Comparison of ENCODE assay signal across 28 cellular contexts in the genomic region with DNA sequence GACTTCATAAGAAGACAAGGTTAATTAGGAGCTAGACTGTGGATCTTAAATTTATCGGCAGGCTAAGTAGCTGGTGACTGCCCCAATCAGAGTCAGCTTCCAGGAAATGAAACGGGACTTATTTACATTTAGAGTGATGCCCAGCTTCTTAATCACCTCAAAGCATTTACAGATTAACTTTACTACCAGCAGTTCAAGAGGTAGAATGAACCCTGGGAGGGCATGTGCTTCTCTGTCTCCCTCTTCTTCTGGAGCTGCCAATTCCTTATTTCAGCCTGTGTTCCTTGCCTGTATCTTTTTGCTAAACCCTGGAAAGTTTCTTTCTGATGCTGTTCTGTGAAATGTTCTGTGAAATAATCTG.
DNase-seq lines count a peak whose midpoint lies in the region; ATAC-seq and TF ChIP-seq lines count a peak whose summit lies in the region.
"Had no signal": no experiment of that assay in that cellular context is flagged by ENCODE, and none has a peak within 500 bp of the region (broad histone marks: within the 10 kb centered on the region; RNA-seq: fewer than 3 reads in every experiment).

No MANE protein-coding gene starts in this region.

- TF ChIP-seq CTCF in endothelial cell (IDR thresholded peaks at IDR 0.05; ENCODE audit: unreplicated experiment): no peak
- no peak for TF ChIP-seq CTCF in stomach (IDR thresholded peaks at IDR 0.05)
- no peak for TF ChIP-seq CTCF in glutamatergic neuron (IDR thresholded peaks at IDR 0.05; ENCODE audit: partially characterized antibody, unreplicated experiment)

- H3K4me1 ChIP-seq in mesodermal cell (ENCODE audit: control insufficient read depth, insufficient read depth, low read length, poor library complexity, severe bottlenecking) (peaks cover 13% of the 10 kb centered on the region), stomach (peaks cover 0 to 22% (median 7%) of the 10 kb centered on the region in 4 donors)
- H3K4me1 ChIP-seq: esophagus muscularis mucosa had no signal

- H3K4me3 Mint-ChIP-seq in endothelial cell (ENCODE audit: unreplicated experiment): no peak overlapping the region
- H3K4me3 Mint-ChIP-seq in glutamatergic neuron (ENCODE audit: unreplicated experiment): no peak overlapping the region
- H3K4me3 Mint-ChIP-seq: activated CD4-positive, alpha-beta T cell treated with anti-CD3 and anti-CD28 coated beads, Interleukin-2, amount 10 ng/mL, durations not matched to agents 24 days and 14 days; activated CD8-positive, alpha-beta memory T cell treated with anti-CD3 and anti-CD28 coated beads, Interleukin-2, amount 10 ng/mL, durations not matched to agents 7 days and 5 days; activated T-helper 1 cell treated with anti-CD3 and anti-CD28 coated beads, Interleukin-12 subunit alpha, Interleukin-12 subunit beta, Interleukin-2, Interleukin-4 antibody, amounts not matched to agents 30 ng/mL and 10 ng/mL and 1 ng/mL, durations not matched to agents 14 hours and 24 hours and 36 hours; CD8-positive, alpha-beta T cell had no signal

- H3K27ac ChIP-seq in mesodermal cell (ENCODE audit: low read depth, low read length, severe bottlenecking) (peak overlapping the region; percentile 51), stomach (peak overlapping the region in 3 of 5 donors; percentile 32 to 53 (median 46))
- H3K27ac ChIP-seq: esophagus muscularis mucosa, PC-9, tibial artery had no signal

- H3K27me3 ChIP-seq in stomach: no peaks in the 10 kb centered on the region
- H3K27me3 ChIP-seq: esophagus muscularis mucosa, tibial artery had no signal

- H3K36me3 ChIP-seq in mesodermal cell (ENCODE audit: control insufficient read depth, insufficient read depth, low read length): no peaks in the 10 kb centered on the region
- H3K36me3 ChIP-seq in stomach: no peaks in the 10 kb centered on the region
- H3K36me3 ChIP-seq: esophagus muscularis mucosa, tibial artery had no signal

- intact Hi-C loops in stomach (cut with DNase I; ENCODE audit: low total_unique reads): no loop called here

- WGBS in mesodermal cell (ENCODE audit: insufficient coverage in 2 of 2), 2 experiments: 74 to 93% methylated on average over 2 of the region's 2 CpGs
- 10 to 42% (median 29%) methylated on average over 2 of the region's 2 CpGs for WGBS in stomach, 5 donors

- H3K4me1 Mint-ChIP-seq in endothelial cell (ENCODE audit: unreplicated experiment): peaks cover 31% of the 10 kb centered on the region
- H3K4me1 Mint-ChIP-seq in glutamatergic neuron (ENCODE audit: low read depth, unreplicated experiment): peaks cover 6% of the 10 kb centered on the region
- H3K4me1 Mint-ChIP-seq: activated CD4-positive, alpha-beta T cell treated with anti-CD3 and anti-CD28 coated beads, Interleukin-2, amount 10 ng/mL, durations not matched to agents 24 days and 14 days; activated CD8-positive, alpha-beta memory T cell treated with anti-CD3 and anti-CD28 coated beads, Interleukin-2, amount 10 ng/mL, durations not matched to agents 7 days and 5 days had no signal

- no peaks in the 10 kb centered on the region for H3K9me3 Mint-ChIP-seq in endothelial cell (ENCODE audit: unreplicated experiment)
- peaks cover 2% of the 10 kb centered on the region for H3K9me3 Mint-ChIP-seq in glutamatergic neuron (ENCODE audit: unreplicated experiment)
- H3K9me3 Mint-ChIP-seq: activated CD4-positive, alpha-beta T cell treated with anti-CD3 and anti-CD28 coated beads, Interleukin-2, amount 10 ng/mL, durations not matched to agents 24 days and 14 days; activated T-helper 1 cell treated with anti-CD3 and anti-CD28 coated beads, Interleukin-12 subunit alpha, Interleukin-12 subunit beta, Interleukin-2, Interleukin-4 antibody, amounts not matched to agents 30 ng/mL and 10 ng/mL and 1 ng/mL, durations not matched to agents 14 hours and 24 hours and 36 hours had no signal

- H3K27ac Mint-ChIP-seq in endothelial cell (ENCODE audit: unreplicated experiment) (peak overlapping the region; percentile 96), glutamatergic neuron (ENCODE audit: unreplicated experiment) (no peak overlapping the region)
- H3K27ac Mint-ChIP-seq: activated CD4-positive, alpha-beta T cell treated with anti-CD3 and anti-CD28 coated beads, Interleukin-2, amount 10 ng/mL, durations not matched to agents 24 days and 14 days; activated CD8-positive, alpha-beta memory T cell treated with anti-CD3 and anti-CD28 coated beads, Interleukin-2, amount 10 ng/mL, durations not matched to agents 7 days and 5 days; activated T-helper 1 cell treated with anti-CD3 and anti-CD28 coated beads, Interleukin-12 subunit alpha, Interleukin-12 subunit beta, Interleukin-2, Interleukin-4 antibody, amounts not matched to agents 30 ng/mL and 10 ng/mL and 1 ng/mL, durations not matched to agents 14 hours and 24 hours and 36 hours; CD8-positive, alpha-beta T cell had no signal

- H3K4me3 ChIP-seq in mesodermal cell (ENCODE audit: extremely low read depth, insufficient read depth, low read length, poor library complexity, severe bottlenecking): no peak overlapping the region
- H3K4me3 ChIP-seq in stomach: no peak overlapping the region
- H3K4me3 ChIP-seq: esophagus muscularis mucosa, K562, PC-9, tibial artery had no signal

- TF ChIP-seq EP300 in stomach (IDR thresholded peaks at IDR 0.05): no peak

- H3K36me3 Mint-ChIP-seq in endothelial cell (ENCODE audit: low read depth, unreplicated experiment) (peaks cover 4% of the 10 kb centered on the region), glutamatergic neuron (ENCODE audit: unreplicated experiment) (no peaks in the 10 kb centered on the region)
- H3K36me3 Mint-ChIP-seq: activated CD8-positive, alpha-beta memory T cell treated with anti-CD3 and anti-CD28 coated beads, Interleukin-2, amount 10 ng/mL, durations not matched to agents 7 days and 5 days; CD8-positive, alpha-beta T cell had no signal

- ATAC-seq in GM21423 (IDR thresholded peaks at IDR 0.05; ENCODE audit: unreplicated experiment): no peak
- ATAC-seq: activated CD8-positive, alpha-beta memory T cell treated with anti-CD3 and anti-CD28 coated beads, Interleukin-2, amount 10 ng/mL, durations not matched to agents 7 days and 5 days; CD8-positive, alpha-beta T cell; K562; left ventricle myocardium superior; stimulated activated naive CD8-positive, alpha-beta T cell treated with anti-CD3 and anti-CD28 coated beads, Interleukin-15, Interleukin-2, amounts not matched to agents 100 U/mL and 50 U/mL, for 24 hours had no signal

- H3K9me3 ChIP-seq in mesodermal cell (ENCODE audit: control insufficient read depth, low read length): peaks cover 3% of the 10 kb centered on the region
- no peaks in the 10 kb centered on the region for H3K9me3 ChIP-seq in stomach
- H3K9me3 ChIP-seq: esophagus muscularis mucosa, tibial artery had no signal

- TF ChIP-seq POLR2A in stomach (IDR thresholded peaks at IDR 0.05): no peak

- no peaks in the 10 kb centered on the region for H3K27me3 Mint-ChIP-seq in endothelial cell (ENCODE audit: unreplicated experiment)
- H3K27me3 Mint-ChIP-seq in glutamatergic neuron (ENCODE audit: unreplicated experiment): no peaks in the 10 kb centered on the region
- H3K27me3 Mint-ChIP-seq: activated CD4-positive, alpha-beta T cell treated with anti-CD3 and anti-CD28 coated beads, Interleukin-2, amount 10 ng/mL, durations not matched to agents 24 days and 14 days; activated CD8-positive, alpha-beta memory T cell treated with anti-CD3 and anti-CD28 coated beads, Interleukin-2, amount 10 ng/mL, durations not matched to agents 7 days and 5 days had no signal

- DNase-seq in NCI-H82 treated with DMSO at 0.1 percent for 48 hours (lab: John Stamatoyannopoulos, UW; ENCODE audit: unreplicated experiment) (peak; percentile 33), endothelial cell (ENCODE audit: low spot score) (no peak), stomach (no peak), amygdala (lab: John Stamatoyannopoulos, UW) (no peak), DMS114 treated with DMSO at 0.1 percent for 48 hours (lab: John Stamatoyannopoulos, UW; ENCODE audit: unreplicated experiment) (no peak), glutamatergic neuron (no peak)
- DNase-seq: activated CD4-positive, alpha-beta T cell treated with anti-CD3 and anti-CD28 coated beads, Interleukin-2, amount 10 ng/mL, durations not matched to agents 24 days and 14 days; activated CD8-positive, alpha-beta memory T cell treated with anti-CD3 and anti-CD28 coated beads, Interleukin-2, amount 10 ng/mL, durations not matched to agents 7 days and 5 days; activated naive CD4-positive, alpha-beta T cell treated with anti-CD3 and anti-CD28 coated beads, Interleukin-2, amount 50 U/mL, for 16 hours; aorta; CD8-positive, alpha-beta T cell; cerebellar nuclear complex; DMS153; GDM1; HCEC 1CT; left ventricle myocardium superior; NCI-H2171; NCI-H774; PC-9; stimulated activated CD4-positive, alpha-beta T cell treated with anti-CD3 and anti-CD28 coated beads, Interleukin-12 subunit alpha, Interleukin-12 subunit beta, amount 100 ng/mL, for 4 hours; stimulated activated CD4-positive, alpha-beta T cell treated with anti-CD3 and anti-CD28 coated beads, Interleukin-4, amount 100 ng/mL, for 4 hours; stimulated activated naive CD8-positive, alpha-beta T cell treated with anti-CD3 and anti-CD28 coated beads, Interleukin-15, Interleukin-2, amounts not matched to agents 100 U/mL and 50 U/mL, for 24 hours; tibial artery had no signal
